ENCODE assay signal across 8 cellular contexts in the genomic region with DNA sequence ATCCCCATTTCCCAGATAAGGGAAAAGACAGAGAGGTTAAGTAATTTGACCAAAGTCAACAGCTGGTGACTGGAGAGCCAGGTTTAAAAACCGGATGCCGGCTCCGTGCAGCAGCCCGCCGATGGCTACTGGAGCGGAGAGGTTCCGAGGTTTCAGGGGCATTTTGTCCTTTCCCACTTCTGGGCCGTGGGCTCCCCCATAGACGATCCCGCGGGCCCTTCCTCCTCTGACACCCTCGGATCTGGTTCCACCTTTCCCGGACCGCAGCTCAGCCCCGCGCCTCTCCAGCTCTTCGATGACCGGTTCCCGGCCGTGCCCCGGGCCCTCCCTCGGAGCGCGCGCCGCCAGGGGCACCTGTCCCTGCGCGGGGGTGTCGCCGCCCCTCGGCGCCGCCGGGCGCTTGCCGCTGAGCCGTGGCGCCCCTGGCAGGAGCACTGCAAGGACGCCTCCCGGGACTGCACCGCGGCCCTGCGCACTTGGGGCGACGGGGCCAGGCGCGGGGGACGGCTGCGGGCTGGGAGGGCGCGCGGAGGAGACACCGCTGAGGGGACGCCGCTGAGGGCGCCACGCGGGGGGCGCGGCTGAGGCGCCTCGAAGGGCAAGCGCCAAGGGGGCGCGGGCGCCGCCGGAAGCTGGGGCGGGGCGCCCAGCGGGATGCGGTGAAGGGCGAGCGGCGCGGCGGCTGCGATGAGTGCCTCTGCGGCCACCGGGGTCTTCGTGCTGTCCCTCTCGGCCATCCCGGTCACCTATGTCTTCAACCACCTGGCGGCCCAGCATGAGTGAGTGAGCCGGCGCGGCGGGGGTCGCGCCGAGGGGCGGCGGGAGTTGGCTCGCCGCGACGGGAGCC. TPM values are rescaled to one million over a fixed set of nuclear protein-coding genes. Genes with fewer than 3 reads are reported as not detected.
A peak's percentile ranks its signal among the peaks of the same experiment; 100 is the strongest.
DNase-seq lines count a peak whose midpoint lies in the region; ATAC-seq and TF ChIP-seq lines count a peak whose summit lies in the region.

Gene TM6SF1 (plus strand): TSS at position 652 of the 847 bp plus-strand sequence. CDS start 36 bp downstream, at position 688.

- TF ChIP-seq CTCF in DND-41 (IDR thresholded peaks at IDR 0.05; ENCODE audit: borderline replicate concordance, extremely low read depth, low read length, poor library complexity, severe bottlenecking) (no peak), H9 (conservative IDR thresholded peaks at IDR 0.05) (no peak), esophagus squamous epithelium (IDR thresholded peaks at IDR 0.05) (peak in 1 of 6 experiments; percentile 4)

- H2BK20ac ChIP-seq in H9 (ENCODE audit: low read depth, low read length, poor library complexity, severe bottlenecking): no peak within 1 kb of the TSS

- H3K79me2 ChIP-seq in DND-41 (ENCODE audit: insufficient read depth, low read length) (no peaks in the 10 kb centered on the region), H9 (ENCODE audit: insufficient read depth, low read length) (no peaks in the 10 kb centered on the region)

- peaks cover 26% of the 10 kb centered on the region for H3K4me1 ChIP-seq in DND-41 (ENCODE audit: insufficient read depth, low read length)
- no peaks in the 10 kb centered on the region; the same call in 1 of the 2 replicates for H3K4me1 ChIP-seq in H9 (ENCODE audit: insufficient read depth, low read length)
- H3K4me1 ChIP-seq in esophagus squamous epithelium: peaks cover 0 to 31% (median 8%) of the 10 kb centered on the region in 3 donors

- H3K9me3 ChIP-seq in DND-41 (ENCODE audit: insufficient read depth, low read length, severe bottlenecking) (no peaks in the 10 kb centered on the region), H9 (ENCODE audit: control insufficient read depth, low read depth, low read length) (no peaks in the 10 kb centered on the region), esophagus squamous epithelium (no peaks in the 10 kb centered on the region)

- no peak within 1 kb of the TSS for H4K91ac ChIP-seq in H9 (ENCODE audit: insufficient read length, low read depth, low read length)

- H3K23me2 ChIP-seq in H9 (ENCODE audit: insufficient read length, low read depth, low read length, poor library complexity, severe bottlenecking): peaks cover 2% of the 10 kb centered on the region

- no peak within 1 kb of the TSS for H3T11ph ChIP-seq in H9 (ENCODE audit: low read length)

- H3K9ac ChIP-seq in DND-41 (ENCODE audit: low read depth, low read length): peak within 1 kb of the TSS; percentile 43
- H3K9ac ChIP-seq in H9 (ENCODE audit: extremely low read depth, insufficient read length, low read length): no peak within 1 kb of the TSS

- no peak for TF ChIP-seq POLR2A in esophagus squamous epithelium (IDR thresholded peaks at IDR 0.05)

- H3K36me3 Mint-ChIP-seq in H9 (ENCODE audit: insufficient read depth in 1 of 3, low read depth in 3 of 3): peaks cover 0 to 2% (median 0%) of the 10 kb centered on the region in 3 experiments; a peak in 3 of 7 replicates
- no peaks in the 10 kb centered on the region for H3K36me3 Mint-ChIP-seq in natural killer cell treated with Interleukin-12 subunit alpha and Interleukin-12 subunit beta and Interleukin-15 and Interleukin-18, amount 100 ng/mL, for 72 hours

- intact Hi-C loops in esophagus squamous epithelium (cut with DNase I): no loop called here

- no peak within 1 kb of the TSS for H3K27ac Mint-ChIP-seq in H9
- H3K27ac Mint-ChIP-seq in natural killer cell treated with Interleukin-12 subunit alpha and Interleukin-12 subunit beta and Interleukin-15 and Interleukin-18, amount 100 ng/mL, for 72 hours: peak within 1 kb of the TSS; percentile 88 to 94

- no peak within 1 kb of the TSS for H4K5ac ChIP-seq in H9 (ENCODE audit: insufficient read length, low read depth, low read length)

- H3K56ac ChIP-seq in H9 (ENCODE audit: insufficient read length, low read depth, low read length): no peak within 1 kb of the TSS

- no peak within 1 kb of the TSS for H2BK15ac ChIP-seq in H9 (ENCODE audit: low read depth, low read length)

- no peak within 1 kb of the TSS for H3K4ac ChIP-seq in H9 (ENCODE audit: low read depth, low read length)

- H3K36me3 ChIP-seq in DND-41 (ENCODE audit: insufficient read depth, low read length): no peaks in the 10 kb centered on the region
- no peaks in the 10 kb centered on the region for H3K36me3 ChIP-seq in esophagus squamous epithelium

- H4K8ac ChIP-seq in H9 (replicated peaks; ENCODE audit: insufficient read length, low read depth, low read length): no peak within 1 kb of the TSS

- H3K27me3 Mint-ChIP-seq in H9 (ENCODE audit: low read depth): peaks cover 59% of the 10 kb centered on the region
- peaks cover 8% of the 10 kb centered on the region in 2 donors for H3K27me3 Mint-ChIP-seq in natural killer cell treated with Interleukin-12 subunit alpha and Interleukin-12 subunit beta and Interleukin-15 and Interleukin-18, amount 100 ng/mL, for 72 hours

- H3K27ac ChIP-seq in DND-41 (ENCODE audit: low read length): peak within 1 kb of the TSS; percentile 61
- no peak within 1 kb of the TSS for H3K27ac ChIP-seq in H9 (ENCODE audit: insufficient read length, low read depth, low read length)
- H3K27ac ChIP-seq in esophagus squamous epithelium: peak within 1 kb of the TSS; percentile 27 to 80 (median 64)

- H3K23ac ChIP-seq in H9 (ENCODE audit: insufficient read length, low read depth, low read length): no peak within 1 kb of the TSS

- H2AFZ ChIP-seq in DND-41 (ENCODE audit: low read depth, low read length) (peak within 1 kb of the TSS; percentile 64), H9 (ENCODE audit: low read length) (no peak within 1 kb of the TSS)

- no peak within 1 kb of the TSS for H2BK5ac ChIP-seq in H9 (ENCODE audit: insufficient read length, low read length)

- no peak within 1 kb of the TSS for H3K18ac ChIP-seq in H9 (ENCODE audit: insufficient read length, low read depth, low read length)

- no peak within 1 kb of the TSS for H2AK5ac ChIP-seq in H9 (ENCODE audit: insufficient read length, low read length)

- H3K4me2 ChIP-seq in DND-41 (ENCODE audit: insufficient read depth, low read length) (peak within 1 kb of the TSS; percentile 66), H9 (ENCODE audit: insufficient read depth, insufficient read length, low read length) (peak within 1 kb of the TSS; percentile 34)

- no peak within 1 kb of the TSS for H2BK120ac ChIP-seq in H9 (ENCODE audit: low read depth, low read length, poor library complexity, severe bottlenecking)

- peak within 1 kb of the TSS; percentile 7 to 56; a peak in 3 of 4 replicates for H3K4me3 ChIP-seq in DND-41 (ENCODE audit: low read depth in 1 of 2, low read length in 2 of 2)
- H3K4me3 ChIP-seq in esophagus squamous epithelium: peak within 1 kb of the TSS; percentile 32 to 76 (median 48)

- H3K27me3 ChIP-seq in DND-41 (ENCODE audit: insufficient read depth, low read length, poor library complexity): no peaks in the 10 kb centered on the region
- H3K27me3 ChIP-seq in H9 (ENCODE audit: insufficient read depth, low read length): peaks cover 6% of the 10 kb centered on the region; the same call in 1 of the 2 replicates
- peaks cover 0 to 72% (median 3%) of the 10 kb centered on the region in 4 donors for H3K27me3 ChIP-seq in esophagus squamous epithelium

- peaks cover 0 to 5% of the 10 kb centered on the region in 2 experiments; a peak in 3 of 5 replicates for H3K9me3 Mint-ChIP-seq in H9
- no peaks in the 10 kb centered on the region for H3K9me3 Mint-ChIP-seq in natural killer cell treated with Interleukin-12 subunit alpha and Interleukin-12 subunit beta and Interleukin-15 and Interleukin-18, amount 100 ng/mL, for 72 hours

- H3K4me1 Mint-ChIP-seq in H9: peaks cover 5 to 18% of the 10 kb centered on the region in 2 experiments; a peak in 3 of 4 replicates
- peaks cover 33% of the 10 kb centered on the region in 2 donors for H3K4me1 Mint-ChIP-seq in natural killer cell treated with Interleukin-12 subunit alpha and Interleukin-12 subunit beta and Interleukin-15 and Interleukin-18, amount 100 ng/mL, for 72 hours (ENCODE audit: low read depth in 2 of 2)

- H4K20me1 ChIP-seq in DND-41 (ENCODE audit: insufficient read depth, low read length) (no peaks in the 10 kb centered on the region), H9 (ENCODE audit: control insufficient read depth, insufficient read depth, insufficient read length) (no peaks in the 10 kb centered on the region)

- no peaks in the 10 kb centered on the region for H3K79me1 ChIP-seq in H9 (ENCODE audit: insufficient read depth, low read depth, low read length, poor library complexity, severe bottlenecking)

- no peak within 1 kb of the TSS for H2BK12ac ChIP-seq in H9 (ENCODE audit: insufficient read length, low read depth, low read length)

- peak within 1 kb of the TSS; percentile 61 to 75 for H3K4me3 Mint-ChIP-seq in H9
- H3K4me3 Mint-ChIP-seq in natural killer cell treated with Interleukin-12 subunit alpha and Interleukin-12 subunit beta and Interleukin-15 and Interleukin-18, amount 100 ng/mL, for 72 hours: peak within 1 kb of the TSS; percentile 89

- WGBS in H9 (ENCODE audit: extremely low coverage, insufficient read length, low lambda C conversion rate): no CpG with 5 or more reads among the region's 97 CpGs
- 0 to 1% methylated on average over 1 to 17 of the region's 97 CpGs for WGBS in esophagus squamous epithelium, 2 donors

- peak; percentile 52 for ATAC-seq in DND-41 (ENCODE audit: insufficient read depth, low read depth)
- ATAC-seq in natural killer cell treated with Interleukin-12 subunit alpha and Interleukin-12 subunit beta and Interleukin-15 and Interleukin-18, amount 100 ng/mL, for 72 hours: peak; percentile 67 to 76
- no peak for ATAC-seq in GM19467 (IDR thresholded peaks at IDR 0.05; ENCODE audit: unreplicated experiment)
- no peak for ATAC-seq in GM21423 (IDR thresholded peaks at IDR 0.05; ENCODE audit: unreplicated experiment)

- DNase-seq in DND-41: peak; percentile 37
- peak; percentile 39 for DNase-seq in H9
- peak; percentile 3 for DNase-seq in activated CD4-positive, alpha-beta T cell treated with anti-CD3 and anti-CD28 coated beads, Interleukin-2, amount 50 U/mL, for 1 hour
- no peak for DNase-seq in esophagus squamous epithelium (lab: John Stamatoyannopoulos, UW)
- peak; percentile 70 for DNase-seq in natural killer cell treated with Interleukin-12 subunit alpha and Interleukin-12 subunit beta and Interleukin-15 and Interleukin-18, amount 100 ng/mL, for 72 hours (ENCODE audit: low spot score)
- no peak for DNase-seq in kidney glomerular epithelial cell (lab: John Stamatoyannopoulos, UW)

- H3K14ac ChIP-seq in H9 (ENCODE audit: insufficient read depth, low read length): no peak within 1 kb of the TSS

RNA-seq across cellular contexts. Expression of gene TM6SF1, which starts in this region (rescaled TPM):
- total RNA-seq in H9 (2021) (0.96 and 0.99 TPM in 2 replicates), esophagus squamous epithelium (1 to 10 TPM in 3 of 4 donors, under 1 TPM in 1; 0.45 to 4.3 (median 2.5) TPM)
- total RNA-seq in natural killer cell treated with Interleukin-12 subunit alpha and Interleukin-12 subunit beta and Interleukin-15 and Interleukin-18, amount 100 ng/mL, for 72 hours: 10 to 100 TPM; 15.0 to 23.7 TPM

Comparison
In these comparisons a context has a peak if more than half of its experiments do, and no peak if none do; other contexts are left out.
1. Peak in DNase-seq and H3K4me2 ChIP-seq in H9; RNA of the gene not detected or under 1 TPM.
2. ATAC-seq: peak in DND-41 (single experiment) and natural killer cell treated with Interleukin-12 subunit alpha and Interleukin-12 subunit beta and Interleukin-15 and Interleukin-18, amount 100 ng/mL, for 72 hours (2 of 2); none in GM19467 (single experiment) and GM21423 (single experiment).
3. DNase-seq: peak in DND-41 (single experiment), activated CD4-positive, alpha-beta T cell treated with anti-CD3 and anti-CD28 coated beads, Interleukin-2, amount 50 U/mL, for 1 hour (single experiment) and natural killer cell treated with Interleukin-12 subunit alpha and Interleukin-12 subunit beta and Interleukin-15 and Interleukin-18, amount 100 ng/mL, for 72 hours (single experiment); none in esophagus squamous epithelium (single experiment) and kidney glomerular epithelial cell (single experiment).
4. H3K27ac Mint-ChIP-seq: peak in natural killer cell treated with Interleukin-12 subunit alpha and Interleukin-12 subunit beta and Interleukin-15 and Interleukin-18, amount 100 ng/mL, for 72 hours (2 of 2); none in H9 (0 of 3).